In genomic region chr2:239322414-239323086, GRCh38 we compare ENCODE assay signal across 9 cellular contexts.
DNase-seq lines count a peak whose midpoint lies in the region; ATAC-seq and TF ChIP-seq lines count a peak whose summit lies in the region.
"Had no signal": no experiment of that assay in that cellular context is flagged by ENCODE, and none has a peak within 500 bp of the region (broad histone marks: within the 10 kb centered on the region; RNA-seq: fewer than 3 reads in every experiment).

No MANE protein-coding gene starts in this region.

- peaks cover 1 to 15% of the 10 kb centered on the region in 2 donors for H3K4me1 ChIP-seq in uterus

- no peaks in the 10 kb centered on the region for H3K27me3 ChIP-seq in uterus

- peak; percentile 24 for DNase-seq in stimulated activated CD4-positive, alpha-beta T cell treated with anti-CD3 and anti-CD28 coated beads, Interleukin-1b, Interleukin-23, amount 100 ng/mL, for 48 hours
- no peak for DNase-seq in stimulated activated CD4-positive, alpha-beta T cell treated with anti-CD3 and anti-CD28 coated beads, Interleukin-12 subunit alpha, Interleukin-12 subunit beta, amount 100 ng/mL, for 4 hours
- DNase-seq in activated CD8-positive, alpha-beta memory T cell treated with anti-CD3 and anti-CD28 coated beads, Interleukin-2, amount 50 U/mL, for 4 hours, result peak; percentile 51
- DNase-seq in foreskin fibroblast (peak; percentile 73 to 90), uterus (peak in 1 of 2 donors; percentile 32), hepatic stellate cell (ENCODE audit: low spot score) (no peak), pons (ENCODE audit: low spot score) (no peak)
- DNase-seq: DMS153 had no signal

- H3K36me3 ChIP-seq in uterus, result no peaks in the 10 kb centered on the region

- H3K27ac ChIP-seq in uterus, result peak overlapping the region; percentile 12 to 31

- H3K4me3 ChIP-seq in foreskin fibroblast (ENCODE audit: low read depth in 1 of 2, low read length in 2 of 2) (no peak overlapping the region), uterus (no peak overlapping the region)

- intact Hi-C loops in uterus (cut with DNase I; ENCODE audit: low total_unique reads), result no loop called here

- no peak for TF ChIP-seq CTCF in foreskin fibroblast (IDR thresholded peaks at IDR 0.05; ENCODE audit: low read depth, low read length)
- TF ChIP-seq CTCF in uterus (IDR thresholded peaks at IDR 0.05), result no peak

- no peak for TF ChIP-seq POLR2A in uterus (IDR thresholded peaks at IDR 0.05)

- ATAC-seq in HG02852 (IDR thresholded peaks at IDR 0.05; ENCODE audit: unreplicated experiment), result no peak

- H3K9me3 ChIP-seq in uterus, result no peaks in the 10 kb centered on the region

Comparison
In these comparisons a context has a peak if more than half of its experiments do, and no peak if none do; other contexts are left out.
1. DNase-seq: peak in stimulated activated CD4-positive, alpha-beta T cell treated with anti-CD3 and anti-CD28 coated beads, Interleukin-1b, Interleukin-23, amount 100 ng/mL, for 48 hours (single experiment), activated CD8-positive, alpha-beta memory T cell treated with anti-CD3 and anti-CD28 coated beads, Interleukin-2, amount 50 U/mL, for 4 hours (single experiment) and foreskin fibroblast (2 of 2); none in stimulated activated CD4-positive, alpha-beta T cell treated with anti-CD3 and anti-CD28 coated beads, Interleukin-12 subunit alpha, Interleukin-12 subunit beta, amount 100 ng/mL, for 4 hours (single experiment), hepatic stellate cell (single experiment) and pons (single experiment).